Comparison of ENCODE assay signal across 8 cellular contexts in genomic region chr17:38869647-38870258, GRCh38. TPM values are rescaled to one million over a fixed set of nuclear protein-coding genes. Genes with fewer than 3 reads are reported as not detected.
DNase-seq lines count a peak whose midpoint lies in the region; ATAC-seq and TF ChIP-seq lines count a peak whose summit lies in the region.

LASP1 (plus strand) TSS chr17:38870058; CDS start chr17:38870190, 132 bp downstream.

- H3K4me3 Mint-ChIP-seq in CD8-positive, alpha-beta memory T cell: peak within 1 kb of the TSS; percentile 94 to 100 (median 98)

- no peaks in the 10 kb centered on the region for H3K9me3 Mint-ChIP-seq in CD8-positive, alpha-beta memory T cell

- peaks cover 52 to 55% (median 54%) of the 10 kb centered on the region in 3 donors for H3K4me1 Mint-ChIP-seq in CD8-positive, alpha-beta memory T cell

- H3K27ac ChIP-seq in CD8-positive, alpha-beta memory T cell (ENCODE audit: low read depth, low read length): peak within 1 kb of the TSS; percentile 87

- peak within 1 kb of the TSS; percentile 98 for H3K4me3 ChIP-seq in CD8-positive, alpha-beta memory T cell (ENCODE audit: low read length)
- H3K4me3 ChIP-seq in epithelial cell of esophagus (ENCODE audit: low read length) (peak within 1 kb of the TSS; percentile 93), mucosa of descending colon (peak within 1 kb of the TSS; percentile 76)

- H3K27me3 Mint-ChIP-seq in CD8-positive, alpha-beta memory T cell: peaks cover 0 to 12% of the 10 kb centered on the region in 2 donors

- intact Hi-C loops in mucosa of descending colon (cut with DNase I, micrococcal nuclease): no loop called here

- peak; percentile 0 for TF ChIP-seq CTCF in epithelial cell of esophagus (IDR thresholded peaks at IDR 0.05; ENCODE audit: insufficient read depth, low read depth, low read length, missing control alignments)
- no peak for TF ChIP-seq CTCF in mucosa of descending colon (IDR thresholded peaks at IDR 0.05)

- H3K4me1 ChIP-seq in CD8-positive, alpha-beta memory T cell (ENCODE audit: insufficient read depth, low read length): peaks cover 50% of the 10 kb centered on the region
- H3K4me1 ChIP-seq in mucosa of descending colon (ENCODE audit: low read depth): peaks cover 36% of the 10 kb centered on the region

- CTCF ChIA-PET in CD8-positive, alpha-beta memory T cell (lab: Charles Lee): interaction anchor here (0.7 to 7.0 kb wide), 18 partner anchors 8 to 305 kb away, joined by 3 to 73 read pairs (median 3); partner anchors contain the start of genes LASP1NB, PLXDC1 and RPL23

- peaks cover 13% of the 10 kb centered on the region for H3K36me3 ChIP-seq in CD8-positive, alpha-beta memory T cell (ENCODE audit: insufficient read depth, low read length)
- H3K36me3 ChIP-seq in mucosa of descending colon (ENCODE audit: low read depth): no peaks in the 10 kb centered on the region

- H3K27me3 ChIP-seq in CD8-positive, alpha-beta memory T cell (ENCODE audit: insufficient read depth, low read length, poor library complexity, severe bottlenecking): no peaks in the 10 kb centered on the region

- peak within 1 kb of the TSS; percentile 93 to 99 (median 98) for H3K27ac Mint-ChIP-seq in CD8-positive, alpha-beta memory T cell

- POLR2A ChIA-PET in CD8-positive, alpha-beta memory T cell (lab: Charles Lee): interaction anchor here (0.6 to 3.8 kb wide), 16 partner anchors 8 to 330 kb away, joined by 3 to 57 read pairs (median 5); partner anchors contain the start of genes FBXO47, LASP1NB, PIP4K2B and RPL19

- no peaks in the 10 kb centered on the region for H3K9me3 ChIP-seq in CD8-positive, alpha-beta memory T cell (ENCODE audit: low read length)
- H3K9me3 ChIP-seq in mucosa of descending colon: no peaks in the 10 kb centered on the region

- peak; percentile 80 to 93 (median 87) for DNase-seq in CD8-positive, alpha-beta memory T cell
- DNase-seq in HUDEP-2 (lab: John Stamatoyannopoulos, UW; ENCODE audit: unreplicated experiment in 76 of 76): peak in 72 of 76 experiments; percentile 37 to 91 (median 76)
- peak; percentile 92 for DNase-seq in OCI-M1 (lab: John Stamatoyannopoulos, UW)
- peak; percentile 81 for DNase-seq in activated T-cell treated with anti-CD3 and anti-CD28 coated beads for 24 hours (ENCODE audit: low read depth)
- peak; percentile 87 for DNase-seq in epithelial cell of esophagus (ENCODE audit: low read depth)
- DNase-seq in mucosa of descending colon: peak; percentile 93 to 94 (median 94)
- DNase-seq in stimulated activated CD8-positive, alpha-beta memory T cell treated with anti-CD3 and anti-CD28 coated beads, Interleukin-4, amount 100 ng/mL, for 24 hours (ENCODE audit: low read depth): peak; percentile 79

- peaks cover 0 to 27% (median 0%) of the 10 kb centered on the region in 3 donors for H3K36me3 Mint-ChIP-seq in CD8-positive, alpha-beta memory T cell

- peak; percentile 46 for ATAC-seq in GM19467 (IDR thresholded peaks at IDR 0.05; ENCODE audit: unreplicated experiment)
- peak; percentile 84 for ATAC-seq in mucosa of descending colon

RNA-seq across cellular contexts. Expression of gene LASP1, which starts in this region (rescaled TPM):
- total RNA-seq in CD8-positive, alpha-beta memory T cell: 100 to 1,000 TPM; 128 to 135 TPM
- polyA plus RNA-seq in CD8-positive, alpha-beta memory T cell: 76.1 TPM
- total RNA-seq in mucosa of descending colon: 100 to 1,000 TPM; 163 to 286 (median 276) TPM

Comparison
In these comparisons a context has a peak if more than half of its experiments do, and no peak if none do; other contexts are left out.
1. Peak in every context shown above with its lines: DNase-seq, ATAC-seq, H3K4me3 ChIP-seq and H3K27ac ChIP-seq.